8 cellular contexts compared by ENCODE assay signal in genomic region chr21:44299458-44300261, GRCh38. TPM values are rescaled to one million over a fixed set of nuclear protein-coding genes. Genes with fewer than 3 reads are reported as not detected.
A peak's percentile ranks its signal among the peaks of the same experiment; 100 is the strongest.
DNase-seq lines count a peak whose midpoint lies in the region; ATAC-seq and TF ChIP-seq lines count a peak whose summit lies in the region.

PFKL (plus strand) TSS chr21:44300053; CDS start chr21:44300106, 53 bp downstream.

- H3K4me1 ChIP-seq in OCI-LY1 (ENCODE audit: insufficient read depth, low read length, severe bottlenecking) (peaks cover 45% of the 10 kb centered on the region), mononuclear cell (ENCODE audit: insufficient read depth, low read length) (peaks cover 62% of the 10 kb centered on the region)

- peak within 1 kb of the TSS; percentile 60 for H3K27ac ChIP-seq in OCI-LY1 (ENCODE audit: low read depth, low read length, poor library complexity, severe bottlenecking)

- peak within 1 kb of the TSS; percentile 74 for H3K9ac ChIP-seq in OCI-LY1 (ENCODE audit: low read length)

- DNase-seq in AG04449 (ENCODE audit: low read depth, low spot score) (no peak), activated T-cell treated with anti-CD3 and anti-CD28 coated beads for 48 hours (ENCODE audit: low read depth) (peak; percentile 77), epithelial cell of esophagus (ENCODE audit: low read depth) (peak; percentile 59)
- peak; percentile 19 to 20 for DNase-seq in stimulated activated CD8-positive, alpha-beta memory T cell treated with anti-CD3 and anti-CD28 coated beads, Interleukin-7, amount 100 ng/mL, for 1 hour (ENCODE audit: low read depth in 2 of 2)

- H3K36me3 ChIP-seq in OCI-LY1 (ENCODE audit: insufficient read depth, low read length) = no peaks in the 10 kb centered on the region

- H3F3A ChIP-seq in OCI-LY1 (ENCODE audit: insufficient read depth, low read length) = no peaks in the 10 kb centered on the region

- CTCF ChIA-PET in AG04449 (lab: Yijun Ruan, JAX) = interaction anchor here (4.5 kb wide), 1 partner anchor 14 kb away, joined by 36 read pairs; the partner anchor contains the start of gene AIRE

- H3K9me2 ChIP-seq in OCI-LY1 (ENCODE audit: low read depth, low read length) = no peaks in the 10 kb centered on the region

- TF ChIP-seq CTCF in AG04449 (IDR thresholded peaks at IDR 0.05; ENCODE audit: insufficient read depth, low read length, missing control alignments) = no peak
- TF ChIP-seq CTCF in OCI-LY1 (IDR thresholded peaks at IDR 0.05; ENCODE audit: low read length) = no peak
- TF ChIP-seq CTCF in epithelial cell of esophagus (IDR thresholded peaks at IDR 0.05; ENCODE audit: insufficient read depth, low read depth, low read length, missing control alignments) = no peak

- H2AFZ ChIP-seq in OCI-LY1 (ENCODE audit: low read length) = no peak within 1 kb of the TSS

- POLR2A ChIA-PET in AG04449 (lab: Yijun Ruan, JAX) = interaction anchor here (1.6 kb wide), 1 partner anchor 39 kb away, joined by 3 read pairs; the partner anchor contains the start of gene CFAP410

- 0 out of 2 replicates have a peak, but pooled peaks cover 11% of the 10 kb centered on the region for H3K27me3 ChIP-seq in OCI-LY1 (ENCODE audit: insufficient read depth, low read length)
- no peaks in the 10 kb centered on the region for H3K27me3 ChIP-seq in mononuclear cell (ENCODE audit: insufficient read depth, low read length)

- H3K9me3 ChIP-seq in OCI-LY1 (ENCODE audit: low read length) (no peaks in the 10 kb centered on the region), mononuclear cell (ENCODE audit: low read depth, low read length) (no peaks in the 10 kb centered on the region)

- H3K4me3 ChIP-seq in AG04449 (ENCODE audit: low read depth, low read length) (peak within 1 kb of the TSS; percentile 60), OCI-LY1 (ENCODE audit: low read depth, low read length, poor library complexity, severe bottlenecking) (peak within 1 kb of the TSS; percentile 73), epithelial cell of esophagus (ENCODE audit: low read length) (peak within 1 kb of the TSS; percentile 73), mononuclear cell (ENCODE audit: low read length) (peak within 1 kb of the TSS; percentile 57)

- H4K20me1 ChIP-seq in OCI-LY1 (ENCODE audit: insufficient read depth, low read length) = no peaks in the 10 kb centered on the region

- H3K79me2 ChIP-seq in OCI-LY1 (ENCODE audit: insufficient read depth, low read length) = no peaks in the 10 kb centered on the region

- H3K4me2 ChIP-seq in OCI-LY1 (ENCODE audit: low read length) = peak within 1 kb of the TSS; percentile 89

- ATAC-seq in GM18861 (IDR thresholded peaks at IDR 0.05; ENCODE audit: unreplicated experiment) (peak; percentile 39), HG03097 (IDR thresholded peaks at IDR 0.05; ENCODE audit: low FRiP score, unreplicated experiment) (peak; percentile 41)

RNA-seq across cellular contexts. Expression of gene PFKL, which starts in this region (rescaled TPM):
- 61.3 TPM for total RNA-seq in mononuclear cell
